Comparison of ENCODE assay signal across 1 cellular context in genomic region chr6:158014505-158015187, GRCh38.
TF ChIP-seq lines count a peak whose summit lies in the region.

No MANE protein-coding gene starts in this region.

TF ChIP-seq in HepG2, 621 proteins besides CTCF, POLR2A, EP300 and RAD21 (continued from another document and continues in another):
- TF ChIP-seq, protein P1, sequence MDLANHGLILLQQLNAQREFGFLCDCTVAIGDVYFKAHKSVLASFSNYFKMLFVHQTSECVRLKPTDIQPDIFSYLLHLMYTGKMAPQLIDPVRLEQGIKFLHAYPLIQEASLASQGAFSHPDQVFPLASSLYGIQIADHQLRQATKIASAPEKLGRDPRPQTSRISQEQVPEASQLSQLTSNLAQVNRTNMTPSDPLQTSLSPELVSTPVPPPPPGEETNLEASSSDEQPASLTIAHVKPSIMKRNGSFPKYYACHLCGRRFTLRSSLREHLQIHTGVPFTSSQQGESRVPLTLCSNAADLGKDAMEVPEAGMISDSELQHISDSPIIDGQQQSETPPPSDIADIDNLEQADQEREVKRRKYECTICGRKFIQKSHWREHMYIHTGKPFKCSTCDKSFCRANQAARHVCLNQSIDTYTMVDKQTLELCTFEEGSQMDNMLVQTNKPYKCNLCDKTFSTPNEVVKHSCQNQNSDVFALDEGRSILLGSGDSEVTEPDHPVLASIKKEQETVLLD (CRISPR knock-in tag; IDR thresholded peaks at IDR 0.05; ENCODE audit: low read depth): no peak
- no peak; the same call in 1 of the 2 replicates for TF ChIP-seq ZNF768 (CRISPR knock-in tag; IDR thresholded peaks at IDR 0.05)
- peak in 1 of 2 experiments; percentile 93; a peak in 2 of 4 replicates for TF ChIP-seq ATF4 (CRISPR knock-in tag; IDR thresholded peaks at IDR 0.05)
- 0 out of 2 replicates have a peak, but pooled peaks have one; percentile 27 for TF ChIP-seq ZNF256 (CRISPR knock-in tag; conservative IDR thresholded peaks at IDR 0.05)
- TF ChIP-seq, protein P2, sequence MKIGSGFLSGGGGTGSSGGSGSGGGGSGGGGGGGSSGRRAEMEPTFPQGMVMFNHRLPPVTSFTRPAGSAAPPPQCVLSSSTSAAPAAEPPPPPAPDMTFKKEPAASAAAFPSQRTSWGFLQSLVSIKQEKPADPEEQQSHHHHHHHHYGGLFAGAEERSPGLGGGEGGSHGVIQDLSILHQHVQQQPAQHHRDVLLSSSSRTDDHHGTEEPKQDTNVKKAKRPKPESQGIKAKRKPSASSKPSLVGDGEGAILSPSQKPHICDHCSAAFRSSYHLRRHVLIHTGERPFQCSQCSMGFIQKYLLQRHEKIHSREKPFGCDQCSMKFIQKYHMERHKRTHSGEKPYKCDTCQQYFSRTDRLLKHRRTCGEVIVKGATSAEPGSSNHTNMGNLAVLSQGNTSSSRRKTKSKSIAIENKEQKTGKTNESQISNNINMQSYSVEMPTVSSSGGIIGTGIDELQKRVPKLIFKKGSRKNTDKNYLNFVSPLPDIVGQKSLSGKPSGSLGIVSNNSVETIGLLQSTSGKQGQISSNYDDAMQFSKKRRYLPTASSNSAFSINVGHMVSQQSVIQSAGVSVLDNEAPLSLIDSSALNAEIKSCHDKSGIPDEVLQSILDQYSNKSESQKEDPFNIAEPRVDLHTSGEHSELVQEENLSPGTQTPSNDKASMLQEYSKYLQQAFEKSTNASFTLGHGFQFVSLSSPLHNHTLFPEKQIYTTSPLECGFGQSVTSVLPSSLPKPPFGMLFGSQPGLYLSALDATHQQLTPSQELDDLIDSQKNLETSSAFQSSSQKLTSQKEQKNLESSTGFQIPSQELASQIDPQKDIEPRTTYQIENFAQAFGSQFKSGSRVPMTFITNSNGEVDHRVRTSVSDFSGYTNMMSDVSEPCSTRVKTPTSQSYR (CRISPR knock-in tag; IDR thresholded peaks at IDR 0.05; ENCODE audit: borderline replicate concordance): peak; percentile 62; the same call in 1 of the 2 replicates
- TF ChIP-seq CEBPZ (IDR thresholded peaks at IDR 0.05; ENCODE audit: low read length): no peak
- 0 out of 2 replicates have a peak, but pooled peaks have one; percentile 16 for TF ChIP-seq MZF1 (CRISPR knock-in tag; IDR thresholded peaks at IDR 0.05; ENCODE audit: borderline replicate concordance)
- TF ChIP-seq NPAS2 (CRISPR knock-in tag; IDR thresholded peaks at IDR 0.05; ENCODE audit: borderline replicate concordance): no peak
- no peak for TF ChIP-seq RAD51 (IDR thresholded peaks at IDR 0.05; ENCODE audit: borderline replicate concordance)
- TF ChIP-seq ZMYM3 (CRISPR knock-in tag; IDR thresholded peaks at IDR 0.05): peak; percentile 73; the same call in 1 of the 2 replicates
- TF ChIP-seq FOXK1 (CRISPR knock-in tag; IDR thresholded peaks at IDR 0.05; ENCODE audit: borderline replicate concordance, low read depth): no peak; the same call in 1 of the 2 replicates
- no peak for TF ChIP-seq BCLAF1 (IDR thresholded peaks at IDR 0.05)
- no peak for TF ChIP-seq GMEB2 (CRISPR knock-in tag; IDR thresholded peaks at IDR 0.05; ENCODE audit: low read depth)
- no peak for TF ChIP-seq HNRNPUL1 (IDR thresholded peaks at IDR 0.05; ENCODE audit: low read depth, low read length)
- no peak for TF ChIP-seq SMARCC2 (IDR thresholded peaks at IDR 0.05)
- TF ChIP-seq ZNF513 (CRISPR knock-in tag; conservative IDR thresholded peaks at IDR 0.05): no peak
- TF ChIP-seq KLF15 (CRISPR knock-in tag; IDR thresholded peaks at IDR 0.05; ENCODE audit: borderline replicate concordance): no peak
- no peak for TF ChIP-seq NCOA5 (CRISPR knock-in tag; IDR thresholded peaks at IDR 0.05)
- TF ChIP-seq NFE2L2 (IDR thresholded peaks at IDR 0.05; ENCODE audit: low read length): no peak
- no peak for TF ChIP-seq ZFP62 (CRISPR knock-in tag; IDR thresholded peaks at IDR 0.05)
- TF ChIP-seq ARID2 (CRISPR knock-in tag; IDR thresholded peaks at IDR 0.05; ENCODE audit: borderline replicate concordance): no peak; the same call in 1 of the 2 replicates
- TF ChIP-seq BRD4 (CRISPR knock-in tag; IDR thresholded peaks at IDR 0.05): peak; percentile 86
- TF ChIP-seq KLF6 (CRISPR knock-in tag; IDR thresholded peaks at IDR 0.05): no peak
- TF ChIP-seq SNRNP70 (IDR thresholded peaks at IDR 0.05; ENCODE audit: low read depth, low read length): no peak
- no peak for TF ChIP-seq DR1 (CRISPR knock-in tag; IDR thresholded peaks at IDR 0.05)
- peak; percentile 25; the same call in 1 of the 2 replicates for TF ChIP-seq ZFY (CRISPR knock-in tag; IDR thresholded peaks at IDR 0.05)
- TF ChIP-seq SPEN (CRISPR knock-in tag; IDR thresholded peaks at IDR 0.05; ENCODE audit: low read depth): peak; percentile 74
- no peak for TF ChIP-seq ZNF343 (CRISPR knock-in tag; IDR thresholded peaks at IDR 0.05)
- TF ChIP-seq ZNF354B (CRISPR knock-in tag; IDR thresholded peaks at IDR 0.05): no peak
- no peak for TF ChIP-seq PHF5A (CRISPR knock-in tag; IDR thresholded peaks at IDR 0.05; ENCODE audit: low read depth, unreplicated experiment)
- TF ChIP-seq MLXIP (CRISPR knock-in tag; IDR thresholded peaks at IDR 0.05; ENCODE audit: borderline replicate concordance): no peak
- no peak for TF ChIP-seq GTF2F1 (IDR thresholded peaks at IDR 0.05; ENCODE audit: low read length)
- no peak for TF ChIP-seq ZNF777 (CRISPR knock-in tag; IDR thresholded peaks at IDR 0.05)
- peak; percentile 91 for TF ChIP-seq CEBPG (CRISPR knock-in tag; IDR thresholded peaks at IDR 0.05)
- no peak for TF ChIP-seq ZNF124 (CRISPR knock-in tag; IDR thresholded peaks at IDR 0.05)
- TF ChIP-seq ZNF616 (CRISPR knock-in tag; IDR thresholded peaks at IDR 0.05; ENCODE audit: low read depth): 0 out of 2 replicates have a peak, but pooled peaks have one; percentile 32
- TF ChIP-seq ZSCAN21 (CRISPR knock-in tag; IDR thresholded peaks at IDR 0.05; ENCODE audit: borderline replicate concordance): no peak
- TF ChIP-seq, protein P3, sequence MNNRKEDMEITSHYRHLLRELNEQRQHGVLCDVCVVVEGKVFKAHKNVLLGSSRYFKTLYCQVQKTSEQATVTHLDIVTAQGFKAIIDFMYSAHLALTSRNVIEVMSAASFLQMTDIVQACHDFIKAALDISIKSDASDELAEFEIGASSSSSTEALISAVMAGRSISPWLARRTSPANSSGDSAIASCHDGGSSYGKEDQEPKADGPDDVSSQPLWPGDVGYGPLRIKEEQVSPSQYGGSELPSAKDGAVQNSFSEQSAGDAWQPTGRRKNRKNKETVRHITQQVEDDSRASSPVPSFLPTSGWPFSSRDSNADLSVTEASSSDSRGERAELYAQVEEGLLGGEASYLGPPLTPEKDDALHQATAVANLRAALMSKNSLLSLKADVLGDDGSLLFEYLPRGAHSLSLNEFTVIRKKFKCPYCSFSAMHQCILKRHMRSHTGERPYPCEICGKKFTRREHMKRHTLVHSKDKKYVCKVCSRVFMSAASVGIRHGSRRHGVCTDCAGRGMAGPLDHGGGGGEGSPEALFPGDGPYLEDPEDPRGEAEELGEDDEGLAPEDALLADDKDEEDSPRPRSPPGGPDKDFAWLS (CRISPR knock-in tag; IDR thresholded peaks at IDR 0.05; ENCODE audit: borderline replicate concordance): no peak
